8 cellular contexts compared by ENCODE assay signal in the genomic region with DNA sequence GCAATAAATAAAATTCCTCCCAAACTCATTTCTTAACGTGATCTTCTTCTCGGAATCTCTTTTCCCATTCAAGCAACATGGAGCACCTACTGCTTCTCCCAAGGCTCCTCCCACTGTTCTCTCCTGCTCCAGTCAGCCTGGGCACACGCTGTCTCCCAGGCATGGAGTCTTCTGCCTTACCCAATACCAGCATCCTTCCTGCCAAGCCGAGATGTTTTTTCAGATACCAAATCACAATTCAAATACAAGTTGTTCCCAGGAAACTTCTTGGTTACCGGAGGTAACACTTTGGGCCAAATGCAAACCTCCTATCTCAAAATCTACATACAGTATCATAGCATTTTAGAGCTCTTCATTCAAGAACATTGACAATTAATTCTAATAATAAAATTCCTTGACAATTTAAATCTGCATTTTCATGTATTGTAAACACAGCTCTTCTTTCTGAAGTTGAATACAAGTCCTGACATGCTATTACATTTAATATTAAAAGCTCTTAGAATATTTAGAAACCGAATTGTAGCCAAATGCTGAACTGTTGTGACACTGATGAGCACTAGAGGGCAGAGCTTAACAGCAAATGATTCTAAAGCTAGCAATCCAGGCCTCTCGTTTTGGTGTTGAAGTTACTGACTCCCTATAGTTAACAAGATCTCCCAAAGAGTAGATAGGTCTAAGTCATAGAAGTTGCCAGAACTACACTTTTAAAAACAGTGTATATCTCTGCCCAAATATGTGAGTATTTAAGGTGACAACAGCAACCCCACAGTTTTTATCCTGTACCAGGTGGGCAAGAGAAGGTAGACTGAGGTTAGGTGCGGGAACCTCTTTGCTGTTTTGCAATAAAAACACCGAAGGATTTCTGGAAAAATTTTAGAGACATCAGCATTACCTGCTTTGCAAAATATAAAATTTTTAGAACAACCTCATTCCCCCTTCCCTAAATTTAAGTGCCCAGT. TPM values are rescaled to one million over a fixed set of nuclear protein-coding genes. Genes with fewer than 3 reads are reported as not detected.
DNase-seq lines count a peak whose midpoint lies in the region; ATAC-seq and TF ChIP-seq lines count a peak whose summit lies in the region.

No MANE protein-coding gene starts in this region.

- POLR2A ChIA-PET in T-cell (lab: Charles Lee): no interaction called here

- DNase-seq in DMS153 treated with DMSO at 0.1 percent for 48 hours (lab: John Stamatoyannopoulos, UW; ENCODE audit: unreplicated experiment): peak; percentile 75
- peak; percentile 54 for DNase-seq in H4 (ENCODE audit: low spot score)
- peak; percentile 15 to 36 for DNase-seq in NCI-H187 (lab: John Stamatoyannopoulos, UW)
- DNase-seq in T-cell: peak in 27 of 34 experiments; percentile 9 to 53 (median 30)
- peak; percentile 62 for DNase-seq in colonic mucosa
- DNase-seq in lower leg skin (ENCODE audit: low spot score in 2 of 2): peak; percentile 68 to 72
- peak in 1 of 2 donors; percentile 35 for DNase-seq in tibial artery

- H3K27me3 ChIP-seq in colonic mucosa: no peaks in the 10 kb centered on the region
- no peaks in the 10 kb centered on the region for H3K27me3 ChIP-seq in tibial artery

- H3K9me3 ChIP-seq in colonic mucosa (no peaks in the 10 kb centered on the region), tibial artery (no peaks in the 10 kb centered on the region)

- WGBS in lower leg skin, 2 donors: 34 to 40% methylated on average over 9 of the region's 9 CpGs

- intact Hi-C loops in colonic mucosa (cut with DNase I) (loop anchor here (2.0 to 10.0 kb wide), 4 partner anchors 185 to 325 kb away; no protein-coding TSS in a partner anchor), lower leg skin (cut with DNase I; ENCODE audit: low total_unique reads) (loop anchor here (2.0 kb wide), 1 partner anchor 185 kb away; no protein-coding TSS in a partner anchor), tibial artery (cut with DNase I; ENCODE audit: low total_unique reads) (loop anchor here (2.0 to 10.0 kb wide), 3 partner anchors 185 to 223 kb away; no protein-coding TSS in a partner anchor)

- H3K4me3 ChIP-seq in colonic mucosa (no peak overlapping the region), lower leg skin (ENCODE audit: low read depth, poor library complexity, severe bottlenecking) (no peak overlapping the region), tibial artery (no peak overlapping the region)

- peak; percentile 68 to 79 (median 72) for ATAC-seq in T-cell (replicated peaks in 1 of 4)
- ATAC-seq in HG03457 (IDR thresholded peaks at IDR 0.05; ENCODE audit: unreplicated experiment): no peak

- H3K36me3 ChIP-seq in colonic mucosa (no peaks in the 10 kb centered on the region), tibial artery (no peaks in the 10 kb centered on the region)

- H3K36me3 Mint-ChIP-seq in T-cell: no peaks in the 10 kb centered on the region

- H3K9ac ChIP-seq in colonic mucosa (ENCODE audit: low read depth in 2 of 2, low read length in 2 of 2): no peak overlapping the region

- CTCF ChIA-PET in T-cell (lab: Charles Lee): interaction anchor here (0.5 to 5.1 kb wide), 52 partner anchors 8 to 1594 kb away, joined by 3 to 87 read pairs (median 4); a partner anchor contains a TSS

- TF ChIP-seq CTCF in colonic mucosa (IDR thresholded peaks at IDR 0.05) (peak; percentile 80), lower leg skin (IDR thresholded peaks at IDR 0.05) (peak in 1 of 3 donors; percentile 39), tibial artery (IDR thresholded peaks at IDR 0.05) (peak; percentile 80 to 91)

- H3K9me3 Mint-ChIP-seq in T-cell: no peaks in the 10 kb centered on the region

- H3K27me3 Mint-ChIP-seq in T-cell: no peaks in the 10 kb centered on the region

- TF ChIP-seq POLR2A in lower leg skin (IDR thresholded peaks at IDR 0.05): no peak

- H3K27ac ChIP-seq in colonic mucosa (no peak overlapping the region), tibial artery (peak overlapping the region in 1 of 2 donors; percentile 33)

- no peak overlapping the region for H3K4me3 Mint-ChIP-seq in T-cell

- H3K4me1 ChIP-seq in colonic mucosa (no peaks in the 10 kb centered on the region), tibial artery (peaks cover 0 to 12% (median 0%) of the 10 kb centered on the region in 4 donors)

- no peak overlapping the region for H3K27ac Mint-ChIP-seq in T-cell

- H3K4me1 Mint-ChIP-seq in T-cell: no peaks in the 10 kb centered on the region

RNA-seq across cellular contexts. Expression of a gene that starts 52.3 kb away (rescaled TPM):
- 21.8 and 23.7 TPM in 2 replicates for total RNA-seq in H4 (2014; rRNA removed; shearing (Covaris generic))
- total RNA-seq in T-cell (1 to 10 TPM in 4 of 5 donors, under 1 TPM in 1; 0.63 to 2.5 (median 1.4) TPM), colonic mucosa (10 to 100 TPM; 45.2 to 47.7 TPM), lower leg skin (10 to 100 TPM; 41.8 to 57.5 (median 45.8) TPM)
